Comparison of ENCODE assay signal across 1 cellular context in genomic region chr14:22589096-22589839, GRCh38.
A peak's percentile ranks its signal among the peaks of the same experiment; 100 is the strongest.
TF ChIP-seq lines count a peak whose summit lies in the region.

DAD1 (minus strand) TSS chr14:22589224; CDS start chr14:22589157, 67 bp downstream.

TF ChIP-seq in HepG2, 621 proteins besides CTCF, POLR2A, EP300 and RAD21 (continued from another document and continues in another):
- TF ChIP-seq JUNB (CRISPR knock-in tag; IDR thresholded peaks at IDR 0.05; ENCODE audit: borderline replicate concordance), result no peak
- no peak for TF ChIP-seq SYNCRIP (IDR thresholded peaks at IDR 0.05; ENCODE audit: insufficient read depth, low read depth, low read length)
- TF ChIP-seq TMF1 (CRISPR knock-in tag; IDR thresholded peaks at IDR 0.05; ENCODE audit: low read depth), result no peak; the same call in 1 of the 2 replicates
- TF ChIP-seq, protein P1, sequence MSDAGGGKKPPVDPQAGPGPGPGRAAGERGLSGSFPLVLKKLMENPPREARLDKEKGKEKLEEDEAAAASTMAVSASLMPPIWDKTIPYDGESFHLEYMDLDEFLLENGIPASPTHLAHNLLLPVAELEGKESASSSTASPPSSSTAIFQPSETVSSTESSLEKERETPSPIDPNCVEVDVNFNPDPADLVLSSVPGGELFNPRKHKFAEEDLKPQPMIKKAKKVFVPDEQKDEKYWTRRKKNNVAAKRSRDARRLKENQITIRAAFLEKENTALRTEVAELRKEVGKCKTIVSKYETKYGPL (CRISPR knock-in tag; IDR thresholded peaks at IDR 0.05), result no peak
- 0 out of 2 replicates have a peak, but pooled peaks have one; percentile 68 for TF ChIP-seq ZNF83 (CRISPR knock-in tag; IDR thresholded peaks at IDR 0.05; ENCODE audit: borderline replicate concordance)
- 0 out of 2 replicates have a peak, but pooled peaks have one; percentile 39 for TF ChIP-seq HMG20A (CRISPR knock-in tag; IDR thresholded peaks at IDR 0.05; ENCODE audit: borderline replicate concordance)
- TF ChIP-seq, protein P2, sequence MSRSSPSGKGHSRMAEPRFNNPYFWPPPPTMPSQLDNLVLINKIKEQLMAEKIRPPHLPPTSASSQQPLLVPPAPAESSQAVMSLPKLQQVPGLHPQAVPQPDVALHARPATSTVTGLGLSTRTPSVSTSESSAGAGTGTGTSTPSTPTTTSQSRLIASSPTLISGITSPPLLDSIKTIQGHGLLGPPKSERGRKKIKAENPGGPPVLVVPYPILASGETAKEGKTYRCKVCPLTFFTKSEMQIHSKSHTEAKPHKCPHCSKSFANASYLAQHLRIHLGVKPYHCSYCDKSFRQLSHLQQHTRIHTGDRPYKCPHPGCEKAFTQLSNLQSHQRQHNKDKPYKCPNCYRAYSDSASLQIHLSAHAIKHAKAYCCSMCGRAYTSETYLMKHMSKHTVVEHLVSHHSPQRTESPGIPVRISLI (CRISPR knock-in tag; IDR thresholded peaks at IDR 0.05; ENCODE audit: borderline replicate concordance), result no peak; the same call in 1 of the 2 replicates
- TF ChIP-seq CREM (IDR thresholded peaks at IDR 0.05), result peak; percentile 92
- no peak for TF ChIP-seq CREM (CRISPR knock-in tag; IDR thresholded peaks at IDR 0.05)
- no peak for TF ChIP-seq ATF7 (IDR thresholded peaks at IDR 0.05)
- peak; percentile 78 for TF ChIP-seq ATF7 (CRISPR knock-in tag; IDR thresholded peaks at IDR 0.05)
- peak; percentile 61 for TF ChIP-seq TEAD3 (CRISPR knock-in tag; optimal IDR thresholded peaks at IDR 0.05; ENCODE audit: borderline replicate concordance)
- TF ChIP-seq HNRNPL (IDR thresholded peaks at IDR 0.05; ENCODE audit: low read depth, low read length), result no peak
- TF ChIP-seq, protein P3, sequence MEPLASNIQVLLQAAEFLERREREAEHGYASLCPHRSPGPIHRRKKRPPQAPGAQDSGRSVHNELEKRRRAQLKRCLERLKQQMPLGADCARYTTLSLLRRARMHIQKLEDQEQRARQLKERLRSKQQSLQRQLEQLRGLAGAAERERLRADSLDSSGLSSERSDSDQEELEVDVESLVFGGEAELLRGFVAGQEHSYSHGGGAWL (CRISPR knock-in tag; IDR thresholded peaks at IDR 0.05), result peak; percentile 98
- TF ChIP-seq PBX3 (CRISPR knock-in tag; IDR thresholded peaks at IDR 0.05; ENCODE audit: borderline replicate concordance), result no peak
- peak; percentile 6; the same call in 1 of the 2 replicates for TF ChIP-seq ISX (CRISPR knock-in tag; conservative IDR thresholded peaks at IDR 0.05)
- no peak; the same call in 1 of the 2 replicates for TF ChIP-seq ZNF431 (CRISPR knock-in tag; IDR thresholded peaks at IDR 0.05; ENCODE audit: borderline replicate concordance, low read depth)
- no peak for TF ChIP-seq TERF1 (CRISPR knock-in tag; IDR thresholded peaks at IDR 0.05)
- no peak; the same call in 1 of the 2 replicates for TF ChIP-seq ZNF232 (CRISPR knock-in tag; IDR thresholded peaks at IDR 0.05; ENCODE audit: borderline replicate concordance)
- peak; percentile 85; the same call in 1 of the 2 replicates for TF ChIP-seq ARNT2 (CRISPR knock-in tag; IDR thresholded peaks at IDR 0.05; ENCODE audit: low read depth)
- no peak for TF ChIP-seq SKI (IDR thresholded peaks at IDR 0.05; ENCODE audit: partially characterized antibody)
- peak; percentile 84 for TF ChIP-seq ZNF574 (CRISPR knock-in tag; IDR thresholded peaks at IDR 0.05)
- no peak for TF ChIP-seq BRCA1 (CRISPR knock-in tag; IDR thresholded peaks at IDR 0.05)
- TF ChIP-seq, protein P4, sequence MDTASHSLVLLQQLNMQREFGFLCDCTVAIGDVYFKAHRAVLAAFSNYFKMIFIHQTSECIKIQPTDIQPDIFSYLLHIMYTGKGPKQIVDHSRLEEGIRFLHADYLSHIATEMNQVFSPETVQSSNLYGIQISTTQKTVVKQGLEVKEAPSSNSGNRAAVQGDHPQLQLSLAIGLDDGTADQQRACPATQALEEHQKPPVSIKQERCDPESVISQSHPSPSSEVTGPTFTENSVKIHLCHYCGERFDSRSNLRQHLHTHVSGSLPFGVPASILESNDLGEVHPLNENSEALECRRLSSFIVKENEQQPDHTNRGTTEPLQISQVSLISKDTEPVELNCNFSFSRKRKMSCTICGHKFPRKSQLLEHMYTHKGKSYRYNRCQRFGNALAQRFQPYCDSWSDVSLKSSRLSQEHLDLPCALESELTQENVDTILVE (CRISPR knock-in tag; IDR thresholded peaks at IDR 0.05), result peak; percentile 16; the same call in 1 of the 2 replicates
- peak; percentile 73; the same call in 1 of the 2 replicates for TF ChIP-seq KDM5A (IDR thresholded peaks at IDR 0.05; ENCODE audit: borderline replicate concordance, low read length)
- TF ChIP-seq AGO1 (IDR thresholded peaks at IDR 0.05; ENCODE audit: low read depth, low read length, poor library complexity, severe bottlenecking), result peak; percentile 86
- TF ChIP-seq TOE1 (CRISPR knock-in tag; IDR thresholded peaks at IDR 0.05), result peak; percentile 77
- peak; percentile 35 for TF ChIP-seq FOXP4 (CRISPR knock-in tag; IDR thresholded peaks at IDR 0.05)
- TF ChIP-seq PCBP1 (IDR thresholded peaks at IDR 0.05; ENCODE audit: borderline replicate concordance, low read depth, low read length), result no peak
- TF ChIP-seq ZBTB42 (CRISPR knock-in tag; IDR thresholded peaks at IDR 0.05), result peak; percentile 86; the same call in 1 of the 2 replicates
- peak; percentile 89 for TF ChIP-seq CREB1 (IDR thresholded peaks at IDR 0.05)
- no peak; the same call in 1 of the 2 replicates for TF ChIP-seq CREB1 (CRISPR knock-in tag; IDR thresholded peaks at IDR 0.05)
- no peak for TF ChIP-seq ZFYVE20 (CRISPR knock-in tag; IDR thresholded peaks at IDR 0.05; ENCODE audit: borderline replicate concordance, low read depth)
- no peak for TF ChIP-seq ADNP (CRISPR knock-in tag; IDR thresholded peaks at IDR 0.05)
- no peak for TF ChIP-seq HNRNPUL1 (IDR thresholded peaks at IDR 0.05; ENCODE audit: low read depth, low read length)
- TF ChIP-seq KLF12 (CRISPR knock-in tag; IDR thresholded peaks at IDR 0.05; ENCODE audit: borderline replicate concordance), result peak; percentile 78; the same call in 1 of the 2 replicates
- TF ChIP-seq TARDBP (CRISPR knock-in tag; IDR thresholded peaks at IDR 0.05), result no peak; the same call in 1 of the 2 replicates
- peak; percentile 81; the same call in 1 of the 2 replicates for TF ChIP-seq MYPOP (CRISPR knock-in tag; IDR thresholded peaks at IDR 0.05)
- peak; percentile 96 for TF ChIP-seq FOXC1 (CRISPR knock-in tag; IDR thresholded peaks at IDR 0.05; ENCODE audit: borderline replicate concordance)
- no peak; the same call in 1 of the 2 replicates for TF ChIP-seq NFAT5 (CRISPR knock-in tag; IDR thresholded peaks at IDR 0.05)
- TF ChIP-seq TCF12 (IDR thresholded peaks at IDR 0.05), result no peak
- no peak for TF ChIP-seq TCF12 (CRISPR knock-in tag; IDR thresholded peaks at IDR 0.05)
- TF ChIP-seq ZNF572 (CRISPR knock-in tag; IDR thresholded peaks at IDR 0.05), result peak; percentile 98
- TF ChIP-seq MED13 (CRISPR knock-in tag; IDR thresholded peaks at IDR 0.05), result peak; percentile 27; the same call in 1 of the 2 replicates
- peak; percentile 49; the same call in 1 of the 2 replicates for TF ChIP-seq ZNF746 (CRISPR knock-in tag; IDR thresholded peaks at IDR 0.05)
- no peak for TF ChIP-seq SATB2 (CRISPR knock-in tag; IDR thresholded peaks at IDR 0.05)
- TF ChIP-seq AKAP8 (CRISPR knock-in tag; IDR thresholded peaks at IDR 0.05), result peak; percentile 60; the same call in 1 of the 2 replicates
- no peak; the same call in 1 of the 2 replicates for TF ChIP-seq SMC3 (IDR thresholded peaks at IDR 0.05; ENCODE audit: low read length)
- peak; percentile 100 for TF ChIP-seq RFX3 (CRISPR knock-in tag; IDR thresholded peaks at IDR 0.05)
